31 cellular contexts compared by ENCODE assay signal in the genomic region with DNA sequence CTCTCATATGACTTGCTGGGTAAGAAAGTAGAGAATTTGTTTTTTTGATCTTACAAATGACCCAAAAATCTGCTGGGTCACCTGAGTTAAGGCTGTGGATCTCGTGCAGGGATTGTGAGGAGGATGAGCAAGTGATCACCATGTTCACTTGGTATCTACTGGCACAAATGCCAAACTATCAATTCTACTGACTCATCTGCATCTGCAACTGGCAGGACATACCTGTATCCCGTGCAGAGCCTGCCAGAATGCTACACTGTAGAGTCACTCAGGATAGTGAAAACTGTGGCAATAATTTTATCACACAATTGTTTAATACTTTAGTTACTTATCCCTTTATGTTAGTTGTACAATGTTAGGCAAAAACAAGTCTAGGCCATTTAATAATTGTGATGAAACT.
"Had no signal": no experiment of that assay in that cellular context is flagged by ENCODE, and none has a peak within 500 bp of the region (broad histone marks: within the 10 kb centered on the region; RNA-seq: fewer than 3 reads in every experiment).

No MANE protein-coding gene starts in this region.

- H3K4me1 Mint-ChIP-seq: activated naive CD8-positive, alpha-beta T cell treated with anti-CD3 and anti-CD28 coated beads, Interleukin-2, amount 50 U/mL, for 24 hours had no signal

- H3K27me3 ChIP-seq: adrenal gland, body of pancreas, breast epithelium, cardiac muscle cell, colonic mucosa, esophagus muscularis mucosa, heart left ventricle had no signal

- ATAC-seq: activated CD4-positive, CD25-positive, alpha-beta regulatory T cell treated with anti-CD3 and anti-CD28 coated beads, Interleukin-2, amount 50 U/mL, for 24 hours; activated CD8-positive, alpha-beta T cell treated with anti-CD3 and anti-CD28 coated beads for 36 hours; activated naive CD8-positive, alpha-beta T cell treated with anti-CD3 and anti-CD28 coated beads, Interleukin-2, amount 50 U/mL, for 24 hours; activated T-cell treated with anti-CD3 and anti-CD28 coated beads, Interleukin-2, amount 50 U/mL, for 4 hours; activated T-helper 17 cell treated with anti-CD3 and anti-CD28 coated beads, Interleukin-2, amount 50 U/mL, for 72 hours; body of pancreas; heart left ventricle; T-helper 17 cell had no signal

- H3K27ac ChIP-seq: adrenal gland, body of pancreas, breast epithelium, cardiac muscle cell, colonic mucosa, esophagus muscularis mucosa, heart left ventricle, WERI-Rb-1 had no signal

- H3K4me3 Mint-ChIP-seq: activated B cell treated with CpG ODN at 0.5 μM for 24 hours; activated CD8-positive, alpha-beta T cell treated with anti-CD3 and anti-CD28 coated beads for 36 hours; activated naive CD4-positive, alpha-beta T cell treated with anti-CD3 and anti-CD28 coated beads for 36 hours; activated naive CD4-positive, alpha-beta T cell treated with anti-CD3 and anti-CD28 coated beads, Interleukin-2, amount 50 U/mL, for 24 hours; activated naive CD8-positive, alpha-beta T cell treated with anti-CD3 and anti-CD28 coated beads for 36 hours; activated naive CD8-positive, alpha-beta T cell treated with anti-CD3 and anti-CD28 coated beads, Interleukin-2, amount 50 U/mL, for 24 hours; activated T-cell treated with anti-CD3 and anti-CD28 coated beads, Interleukin-2, amount 50 U/mL, for 4 hours; activated T-helper 17 cell treated with anti-CD3 and anti-CD28 coated beads, Interleukin-2, amount 50 U/mL, for 72 hours; T-helper 17 cell; T-helper 2 cell treated with Interferon-gamma antibody and Interleukin-4, amounts not matched to agents 5 μg/mL and 100 μg/mL, for 36 hours had no signal

- H3K9me3 Mint-ChIP-seq: activated B cell treated with CpG ODN at 0.5 μM for 24 hours; activated CD8-positive, alpha-beta T cell treated with anti-CD3 and anti-CD28 coated beads for 36 hours; activated naive CD4-positive, alpha-beta T cell treated with anti-CD3 and anti-CD28 coated beads for 36 hours; activated naive CD4-positive, alpha-beta T cell treated with anti-CD3 and anti-CD28 coated beads, Interleukin-2, amount 50 U/mL, for 24 hours; activated naive CD8-positive, alpha-beta T cell treated with anti-CD3 and anti-CD28 coated beads for 36 hours; activated naive CD8-positive, alpha-beta T cell treated with anti-CD3 and anti-CD28 coated beads, Interleukin-2, amount 50 U/mL, for 24 hours; activated T-cell treated with anti-CD3 and anti-CD28 coated beads, Interleukin-2, amount 50 U/mL, for 4 hours; activated T-helper 17 cell treated with anti-CD3 and anti-CD28 coated beads, Interleukin-2, amount 50 U/mL, for 72 hours; T-helper 2 cell treated with Interferon-gamma antibody and Interleukin-4, amounts not matched to agents 5 μg/mL and 100 μg/mL, for 36 hours had no signal

- H3K9me3 ChIP-seq: adrenal gland, body of pancreas, breast epithelium, colonic mucosa, esophagus muscularis mucosa, heart left ventricle had no signal

- H3K4me3 ChIP-seq: adrenal gland, body of pancreas, breast epithelium, cardiac muscle cell, colonic mucosa, esophagus muscularis mucosa, heart left ventricle had no signal

- H3K27me3 Mint-ChIP-seq: activated B cell treated with CpG ODN at 0.5 μM for 24 hours; activated CD8-positive, alpha-beta T cell treated with anti-CD3 and anti-CD28 coated beads for 36 hours; activated naive CD4-positive, alpha-beta T cell treated with anti-CD3 and anti-CD28 coated beads, Interleukin-2, amount 50 U/mL, for 24 hours; activated naive CD8-positive, alpha-beta T cell treated with anti-CD3 and anti-CD28 coated beads for 36 hours; activated naive CD8-positive, alpha-beta T cell treated with anti-CD3 and anti-CD28 coated beads, Interleukin-2, amount 50 U/mL, for 24 hours; activated T-helper 17 cell treated with anti-CD3 and anti-CD28 coated beads, Interleukin-2, amount 50 U/mL, for 72 hours; T-helper 17 cell had no signal

- H3K27ac Mint-ChIP-seq: activated B cell treated with CpG ODN at 0.5 μM for 24 hours; activated CD8-positive, alpha-beta T cell treated with anti-CD3 and anti-CD28 coated beads for 36 hours; activated naive CD4-positive, alpha-beta T cell treated with anti-CD3 and anti-CD28 coated beads for 36 hours; activated naive CD4-positive, alpha-beta T cell treated with anti-CD3 and anti-CD28 coated beads, Interleukin-2, amount 50 U/mL, for 24 hours; activated naive CD8-positive, alpha-beta T cell treated with anti-CD3 and anti-CD28 coated beads for 36 hours; activated naive CD8-positive, alpha-beta T cell treated with anti-CD3 and anti-CD28 coated beads, Interleukin-2, amount 50 U/mL, for 24 hours; activated T-helper 17 cell treated with anti-CD3 and anti-CD28 coated beads, Interleukin-2, amount 50 U/mL, for 72 hours; T-helper 17 cell; T-helper 2 cell treated with Interferon-gamma antibody and Interleukin-4, amounts not matched to agents 5 μg/mL and 100 μg/mL, for 36 hours had no signal

- H3K4me1 ChIP-seq: body of pancreas, colonic mucosa had no signal

- H3K36me3 ChIP-seq: adrenal gland, breast epithelium, cardiac muscle cell, colonic mucosa, heart left ventricle, WERI-Rb-1 had no signal

- DNase-seq: activated B cell treated with CpG ODN at 0.5 μM for 24 hours; activated CD4-positive, alpha-beta T cell treated with anti-CD3 and anti-CD28 coated beads for 48 hours; activated CD4-positive, alpha-beta T cell treated with anti-CD3 and anti-CD28 coated beads, Interleukin-2, amount 50 U/mL, for 1 hour; activated CD4-positive, alpha-beta T cell treated with anti-CD3 and anti-CD28 coated beads, Interleukin-2, amount 50 U/mL, for 48 hours; activated CD8-positive, alpha-beta memory T cell treated with anti-CD3 and anti-CD28 coated beads for 24 hours; activated CD8-positive, alpha-beta T cell treated with anti-CD3 and anti-CD28 coated beads for 36 hours; activated effector memory CD4-positive, alpha-beta T cell treated with Interleukin-2 at 50 U/mL for 16 hours; activated naive CD4-positive, alpha-beta T cell treated with anti-CD3 and anti-CD28 coated beads for 36 hours; activated naive CD8-positive, alpha-beta T cell treated with anti-CD3 and anti-CD28 coated beads for 36 hours; activated naive CD8-positive, alpha-beta T cell treated with anti-CD3 and anti-CD28 coated beads, Interleukin-2, amount 50 U/mL, for 24 hours; activated T-cell treated with anti-CD3 and anti-CD28 coated beads, Interleukin-2, amount 50 U/mL, for 4 hours; adrenal gland; amygdala; aorta; body of pancreas; central memory CD4-positive, alpha-beta T cell; colonic mucosa; effector CD8-positive, alpha-beta T cell; glutamatergic neuron; heart left ventricle; T-helper 1 cell; T-helper 17 cell; T1000; WERI-Rb-1 had no signal
